In genomic region chr6:87589693-87590416, GRCh38 we compare ENCODE assay signal across 8 cellular contexts. TPM values are rescaled to one million over a fixed set of nuclear protein-coding genes. Genes with fewer than 3 reads are reported as not detected.
DNase-seq lines count a peak whose midpoint lies in the region; ATAC-seq, FAIRE-seq and TF ChIP-seq lines count a peak whose summit lies in the region.

TSS of gene ORC3 (plus strand) at chr6:87590135. CDS start at chr6:87590169, 34 bp downstream.
TSS of gene RARS2 (minus strand) at chr6:87589987. CDS start at chr6:87589957, 30 bp downstream.

- TF ChIP-seq CTCF in VCaP (conservative IDR thresholded peaks at IDR 0.05) (no peak), breast epithelium (IDR thresholded peaks at IDR 0.05) (no peak)

- peak within 1 kb of the TSS; percentile 95 for H3K4me3 ChIP-seq in ACC112 (ENCODE audit: low read depth, low read length)
- H3K4me3 ChIP-seq in breast epithelium = peak within 1 kb of the TSS; percentile 72 to 88 (median 87)
- peak within 1 kb of the TSS; percentile 69 for H3K4me3 ChIP-seq in iPS-18c (ENCODE audit: insufficient read depth, low read depth, low read length)
- H3K4me3 ChIP-seq in small intestine (ENCODE audit: low read depth in 1 of 2, low read length in 2 of 2) = peak within 1 kb of the TSS; percentile 89 to 92

- H2AFZ ChIP-seq in ACC112 (ENCODE audit: low read length, unreplicated experiment) = peak within 1 kb of the TSS; percentile 78

- peaks cover 76% of the 10 kb centered on the region for H3K79me2 ChIP-seq in ACC112 (ENCODE audit: control insufficient read depth, insufficient read depth, low read length, unreplicated experiment)

- FAIRE-seq in small intestine (lab: Jason Lieb, UNC) = no peak

- peak; percentile 62 for TF ChIP-seq POLR2A in breast epithelium (IDR thresholded peaks at IDR 0.05)

- H3K4me1 ChIP-seq in ACC112 (ENCODE audit: control insufficient read depth, insufficient read depth, low read length, unreplicated experiment) (peaks cover 19% of the 10 kb centered on the region), breast epithelium (peaks cover 0 to 6% of the 10 kb centered on the region in 2 donors), small intestine (ENCODE audit: control insufficient read depth in 2 of 2, insufficient read depth in 1 of 2, low read depth in 1 of 2, low read length in 1 of 2) (peaks cover 4 to 16% of the 10 kb centered on the region in 2 donors)

- peak within 1 kb of the TSS; percentile 48; the same call in 1 of the 2 replicates for H3K27ac ChIP-seq in ACC112 (ENCODE audit: low read depth, low read length)
- peak within 1 kb of the TSS; percentile 84 for H3K27ac ChIP-seq in VCaP
- H3K27ac ChIP-seq in breast epithelium = peak within 1 kb of the TSS; percentile 82 to 88
- peak within 1 kb of the TSS; percentile 78 to 90 for H3K27ac ChIP-seq in small intestine (ENCODE audit: low read depth in 1 of 2, low read length in 1 of 2)

- DNase-seq in NCI-H2196 treated with DMSO at 0.1 percent for 48 hours (lab: John Stamatoyannopoulos, UW; ENCODE audit: unreplicated experiment) (peak; percentile 89), breast epithelium (ENCODE audit: low spot score in 2 of 2) (peak; percentile 94 to 96), small intestine (peak; percentile 96)

- H3K9me3 ChIP-seq in breast epithelium (no peaks in the 10 kb centered on the region), iPS-18c (ENCODE audit: control insufficient read depth, insufficient read depth, low read length) (no peaks in the 10 kb centered on the region), small intestine (ENCODE audit: control insufficient read depth, low read depth) (no peaks in the 10 kb centered on the region)

- WGBS in small intestine, 3 donors = 0 to 1% (median 0%) methylated on average over 47 to 49 of the region's 49 CpGs

- intact Hi-C loops in breast epithelium (cut with DNase I; ENCODE audit: low total_unique reads) = no loop called here

- peak; percentile 99 for ATAC-seq in GM18870 (IDR thresholded peaks at IDR 0.05; ENCODE audit: unreplicated experiment)
- ATAC-seq in HG03135 (IDR thresholded peaks at IDR 0.05; ENCODE audit: unreplicated experiment) = peak; percentile 100

- H3K27me3 ChIP-seq in ACC112 (ENCODE audit: insufficient read depth, low read length) (no peaks in the 10 kb centered on the region), breast epithelium (no peaks in the 10 kb centered on the region), small intestine (ENCODE audit: control insufficient read depth in 2 of 2, insufficient read depth in 2 of 2, low read length in 2 of 2) (no peaks in the 10 kb centered on the region)

- peaks cover 16% of the 10 kb centered on the region for H3K36me3 ChIP-seq in ACC112 (ENCODE audit: insufficient read depth, low read length)
- no peaks in the 10 kb centered on the region for H3K36me3 ChIP-seq in breast epithelium
- no peaks in the 10 kb centered on the region for H3K36me3 ChIP-seq in small intestine (ENCODE audit: control insufficient read depth in 2 of 2, insufficient read depth in 2 of 2, low read length in 2 of 2)

RNA-seq across cellular contexts. Expression of gene ORC3, which starts in this region (rescaled TPM):
- 10 to 100 TPM; 22.6 to 32.6 (median 26.6) TPM for total RNA-seq in breast epithelium
- 10 to 100 TPM in 2 of 3 donors, 1 to 10 TPM in 1; 9.5 to 22.8 (median 12.9) TPM for polyA plus RNA-seq in small intestine

RNA-seq across cellular contexts. Expression of gene RARS2, which starts in this region (rescaled TPM):
- total RNA-seq in breast epithelium = 10 to 100 TPM; 29.3 to 33.1 (median 30.5) TPM
- polyA plus RNA-seq in small intestine = 10 to 100 TPM; 23.0 to 26.4 (median 25.4) TPM

Comparison
In these comparisons a context has a peak if more than half of its experiments do, and no peak if none do; other contexts are left out.
1. Peak in every context shown above with its lines: DNase-seq, ATAC-seq, H3K4me3 ChIP-seq and H3K27ac ChIP-seq.